ENCODE assay signal across 7 cellular contexts in genomic region chr17:40646791-40647548, GRCh38. TPM values are rescaled to one million over a fixed set of nuclear protein-coding genes. Genes with fewer than 3 reads are reported as not detected.
DNase-seq lines count a peak whose midpoint lies in the region; ATAC-seq and TF ChIP-seq lines count a peak whose summit lies in the region.

No MANE protein-coding gene starts in this region.

- ATAC-seq in GM21529 (IDR thresholded peaks at IDR 0.05; ENCODE audit: unreplicated experiment) (peak; percentile 24), HG03457 (IDR thresholded peaks at IDR 0.05; ENCODE audit: unreplicated experiment) (no peak)
- peak; percentile 65 for ATAC-seq in stimulated activated memory B cell treated with anti-CD40 and anti-IgM and Interleukin-4, amounts not matched to agents 10 μg/mL and 1 μg/mL and 100 μg/mL, for 72 hours

- in situ Hi-C loops in astrocyte of the spinal cord (cut with HindIII; ENCODE audit: low sequenced_read_pairs): no loop called here

- H3K36me3 Mint-ChIP-seq in stimulated activated memory B cell treated with anti-CD40 and anti-IgM and Interleukin-4, amounts not matched to agents 10 μg/mL and 1 μg/mL and 100 μg/mL, for 72 hours: peaks cover 25% of the 10 kb centered on the region

- H3K4me1 Mint-ChIP-seq in stimulated activated memory B cell treated with anti-CD40 and anti-IgM and Interleukin-4, amounts not matched to agents 10 μg/mL and 1 μg/mL and 100 μg/mL, for 72 hours: peaks cover 31% of the 10 kb centered on the region

- no peaks in the 10 kb centered on the region for H3K27me3 ChIP-seq in kidney epithelial cell (ENCODE audit: control insufficient read depth, insufficient read depth, low read length)

- peak overlapping the region; percentile 100 for H3K27ac Mint-ChIP-seq in stimulated activated memory B cell treated with anti-CD40 and anti-IgM and Interleukin-4, amounts not matched to agents 10 μg/mL and 1 μg/mL and 100 μg/mL, for 72 hours

- peak overlapping the region; percentile 95 for H3K4me3 Mint-ChIP-seq in stimulated activated memory B cell treated with anti-CD40 and anti-IgM and Interleukin-4, amounts not matched to agents 10 μg/mL and 1 μg/mL and 100 μg/mL, for 72 hours

- H3K27me3 Mint-ChIP-seq in stimulated activated memory B cell treated with anti-CD40 and anti-IgM and Interleukin-4, amounts not matched to agents 10 μg/mL and 1 μg/mL and 100 μg/mL, for 72 hours: no peaks in the 10 kb centered on the region

- DNase-seq in EH (ENCODE audit: low read depth): peak; percentile 68
- peak; percentile 77 for DNase-seq in NCI-H69 (lab: John Stamatoyannopoulos, UW)
- DNase-seq in astrocyte of the spinal cord (ENCODE audit: low read depth, low spot score): no peak
- DNase-seq in kidney epithelial cell (ENCODE audit: low read depth): no peak

- H3K36me3 ChIP-seq in kidney epithelial cell (ENCODE audit: control insufficient read depth, insufficient read depth, low read length): no peaks in the 10 kb centered on the region

- TF ChIP-seq CTCF in astrocyte of the spinal cord (IDR thresholded peaks at IDR 0.05; ENCODE audit: low read depth, low read length) (no peak), kidney epithelial cell (IDR thresholded peaks at IDR 0.05; ENCODE audit: insufficient read depth, low read length, poor library complexity, severe bottlenecking) (no peak)

- H3K9me3 Mint-ChIP-seq in stimulated activated memory B cell treated with anti-CD40 and anti-IgM and Interleukin-4, amounts not matched to agents 10 μg/mL and 1 μg/mL and 100 μg/mL, for 72 hours: no peaks in the 10 kb centered on the region

- peak overlapping the region; percentile 63 for H3K4me3 ChIP-seq in astrocyte of the spinal cord (ENCODE audit: low read depth, low read length)
- peak overlapping the region; percentile 91 for H3K4me3 ChIP-seq in kidney epithelial cell (ENCODE audit: low read depth, low read length)

RNA-seq across cellular contexts. Expression of gene SMARCE1, which starts 0.6 kb away (rescaled TPM):
- 105 and 115 TPM in 2 replicates for total RNA-seq in kidney epithelial cell

RNA-seq across cellular contexts. Expression of gene KRT222, which starts 18.0 kb away (rescaled TPM):
- not detected in 2 replicates for total RNA-seq in kidney epithelial cell

RNA-seq across cellular contexts. Expression of gene KRT24, which starts 56.6 kb away (rescaled TPM):
- total RNA-seq in kidney epithelial cell: not detected in 2 replicates

Comparison
In these comparisons a context has a peak if more than half of its experiments do, and no peak if none do; other contexts are left out.
1. DNase-seq: peak in EH (single experiment) and NCI-H69 (single experiment); none in astrocyte of the spinal cord (single experiment) and kidney epithelial cell (single experiment).